Comparison of ENCODE assay signal across 8 cellular contexts in genomic region chr5:458547-459353, GRCh38. TPM values are rescaled to one million over a fixed set of nuclear protein-coding genes. Genes with fewer than 3 reads are reported as not detected.
DNase-seq lines count a peak whose midpoint lies in the region; TF ChIP-seq lines count a peak whose summit lies in the region.

No MANE protein-coding gene starts in this region.

- DNase-seq in activated effector memory CD4-positive, alpha-beta T cell treated with anti-CD3 and anti-CD28 coated beads, Interleukin-2, amount 50 U/mL, for 16 hours = peak; percentile 88
- no peak for DNase-seq in activated effector memory CD4-positive, alpha-beta T cell treated with Interleukin-2 at 50 U/mL for 16 hours
- DNase-seq in activated CD4-positive, alpha-beta T cell treated with anti-CD3 and anti-CD28 coated beads, Interleukin-2, amount 10 ng/mL, durations not matched to agents 24 days and 14 days = peak; percentile 87
- DNase-seq in fibroblast of pulmonary artery (ENCODE audit: low read depth) (peak; percentile 45), caudate nucleus (lab: John Stamatoyannopoulos, UW) (no peak), cerebellar cortex (ENCODE audit: low spot score) (no peak), NCI-H1436 (lab: John Stamatoyannopoulos, UW) (no peak)
- peak; percentile 69 to 70 for DNase-seq in stimulated activated CD8-positive, alpha-beta memory T cell treated with anti-CD3 and anti-CD28 coated beads, Interleukin-15, amount 100 ng/mL, for 48 hours (ENCODE audit: low read depth in 2 of 2)

- intact Hi-C loops in activated CD4-positive, alpha-beta T cell treated with anti-CD3 and anti-CD28 coated beads, Interleukin-2, amount 10 ng/mL, durations not matched to agents 24 days and 14 days (cut with micrococcal nuclease) = loop anchor here (2.0 to 5.0 kb wide), 2 partner anchors 14 to 241 kb away; partner anchors contain the start of genes CCDC127 and SDHA

- H3K27me3 Mint-ChIP-seq in activated CD4-positive, alpha-beta T cell treated with anti-CD3 and anti-CD28 coated beads, Interleukin-2, amount 10 ng/mL, durations not matched to agents 24 days and 14 days = no peaks in the 10 kb centered on the region

- H3K36me3 Mint-ChIP-seq in activated CD4-positive, alpha-beta T cell treated with anti-CD3 and anti-CD28 coated beads, Interleukin-2, amount 10 ng/mL, durations not matched to agents 24 days and 14 days (ENCODE audit: low read depth) = peaks cover 82% of the 10 kb centered on the region

- H3K27ac ChIP-seq in caudate nucleus (ENCODE audit: low read depth, low read length) = no peak overlapping the region

- peak overlapping the region; percentile 96 for H3K27ac Mint-ChIP-seq in activated CD4-positive, alpha-beta T cell treated with anti-CD3 and anti-CD28 coated beads, Interleukin-2, amount 10 ng/mL, durations not matched to agents 24 days and 14 days

- H3K4me3 Mint-ChIP-seq in activated CD4-positive, alpha-beta T cell treated with anti-CD3 and anti-CD28 coated beads, Interleukin-2, amount 10 ng/mL, durations not matched to agents 24 days and 14 days = peak overlapping the region; percentile 71

- peaks cover 6% of the 10 kb centered on the region for H3K9me3 Mint-ChIP-seq in activated CD4-positive, alpha-beta T cell treated with anti-CD3 and anti-CD28 coated beads, Interleukin-2, amount 10 ng/mL, durations not matched to agents 24 days and 14 days

- no peak for TF ChIP-seq CTCF in fibroblast of pulmonary artery (IDR thresholded peaks at IDR 0.05; ENCODE audit: low read length, missing control alignments)

- H3K4me3 ChIP-seq in fibroblast of pulmonary artery (replicated peaks; ENCODE audit: low read depth, low read length) = no peak overlapping the region

- peaks cover 50% of the 10 kb centered on the region for H3K4me1 Mint-ChIP-seq in activated CD4-positive, alpha-beta T cell treated with anti-CD3 and anti-CD28 coated beads, Interleukin-2, amount 10 ng/mL, durations not matched to agents 24 days and 14 days

RNA-seq across cellular contexts. Expression of gene EXOC3, which starts 15.8 kb away (rescaled TPM):
- total RNA-seq in activated CD4-positive, alpha-beta T cell treated with anti-CD3 and anti-CD28 coated beads, Interleukin-2, amount 10 ng/mL, durations not matched to agents 24 days and 14 days = 64.5 and 67.2 TPM in 2 replicates

Comparison
In these comparisons a context has a peak if more than half of its experiments do, and no peak if none do; other contexts are left out.
1. DNase-seq: peak in activated effector memory CD4-positive, alpha-beta T cell treated with anti-CD3 and anti-CD28 coated beads, Interleukin-2, amount 50 U/mL, for 16 hours (single experiment), activated CD4-positive, alpha-beta T cell treated with anti-CD3 and anti-CD28 coated beads, Interleukin-2, amount 10 ng/mL, durations not matched to agents 24 days and 14 days (single experiment), fibroblast of pulmonary artery (single experiment) and stimulated activated CD8-positive, alpha-beta memory T cell treated with anti-CD3 and anti-CD28 coated beads, Interleukin-15, amount 100 ng/mL, for 48 hours (2 of 2); none in activated effector memory CD4-positive, alpha-beta T cell treated with Interleukin-2 at 50 U/mL for 16 hours (single experiment), caudate nucleus (0 of 61), cerebellar cortex (single experiment) and NCI-H1436 (single experiment).